ENCODE assay signal across 30 cellular contexts in the genomic region with DNA sequence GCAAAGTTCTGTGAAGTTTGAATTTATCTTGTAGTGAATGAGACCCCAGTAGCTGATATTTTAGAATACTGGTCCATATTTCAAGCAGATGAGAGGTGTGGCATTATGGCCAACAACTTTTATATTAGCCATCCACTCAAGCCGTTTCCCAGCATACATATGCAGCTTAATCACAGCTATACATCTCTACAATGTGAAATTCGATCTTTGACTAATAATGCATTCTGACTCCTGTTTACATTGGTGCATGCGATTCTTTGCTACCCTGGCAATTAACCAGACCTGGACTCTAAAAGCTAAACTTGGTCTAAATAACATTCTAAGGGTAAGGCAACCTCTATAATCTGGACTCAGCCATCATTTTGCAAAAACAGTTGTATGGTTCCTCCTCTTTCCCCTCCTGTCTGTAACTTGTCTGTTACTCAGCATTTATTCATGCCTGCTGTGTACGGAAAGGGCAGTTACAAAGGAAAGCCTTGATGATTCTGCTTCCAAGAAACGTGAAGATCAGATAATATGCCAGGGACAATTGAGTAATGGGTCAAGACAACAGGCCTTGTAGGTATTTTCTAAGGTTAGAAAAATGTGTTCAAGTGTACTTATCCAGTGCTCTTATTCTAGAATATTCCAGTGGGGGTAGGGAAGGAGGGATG. TPM values are rescaled to one million over a fixed set of nuclear protein-coding genes. Genes with fewer than 3 reads are reported as not detected.
A peak's percentile ranks its signal among the peaks of the same experiment; 100 is the strongest.
DNase-seq lines count a peak whose midpoint lies in the region; ATAC-seq, FAIRE-seq and TF ChIP-seq lines count a peak whose summit lies in the region.
"Had no signal": no experiment of that assay in that cellular context is flagged by ENCODE, and none has a peak within 500 bp of the region (broad histone marks: within the 10 kb centered on the region; RNA-seq: fewer than 3 reads in every experiment).

No MANE protein-coding gene starts in this region.

- no peak for ATAC-seq in A549
- ATAC-seq in activated CD8-positive, alpha-beta T cell treated with anti-CD3 and anti-CD28 coated beads for 36 hours, result no peak
- ATAC-seq: activated CD8-positive, alpha-beta memory T cell treated with anti-CD3 and anti-CD28 coated beads, Interleukin-2, amount 10 ng/mL, durations not matched to agents 7 days and 5 days; activated T-helper 17 cell treated with anti-CD3 and anti-CD28 coated beads, Interleukin-2, amount 50 U/mL, for 72 hours; gastroesophageal sphincter; right lobe of liver had no signal

- peaks cover 2% of the 10 kb centered on the region for H3K9me3 Mint-ChIP-seq in activated CD8-positive, alpha-beta T cell treated with anti-CD3 and anti-CD28 coated beads for 36 hours
- H3K9me3 Mint-ChIP-seq: activated naive CD8-positive, alpha-beta T cell treated with anti-CD3 and anti-CD28 coated beads for 36 hours; activated T-helper 17 cell treated with anti-CD3 and anti-CD28 coated beads, Interleukin-2, amount 50 U/mL, for 72 hours; dendritic cell treated with granulocyte-macrophage colony-stimulating factor and Interleukin-4, amounts not matched to agents 40 ng/mL and 50 ng/mL, for 4 days had no signal

- no peak for TF ChIP-seq RAD21 in A549 (conservative IDR thresholded peaks at IDR 0.05 in 1 of 2, IDR thresholded peaks at IDR 0.05 in 1 of 2)

- H3K27me3 Mint-ChIP-seq in activated CD8-positive, alpha-beta T cell treated with anti-CD3 and anti-CD28 coated beads for 36 hours, result peaks cover 23% of the 10 kb centered on the region

- H3K9me3 ChIP-seq in A549 (no peaks in the 10 kb centered on the region), ascending aorta (no peaks in the 10 kb centered on the region)
- H3K9me3 ChIP-seq: gastroesophageal sphincter, HAP-1, right lobe of liver, suprapubic skin had no signal

- H3K36me3 Mint-ChIP-seq in activated CD8-positive, alpha-beta T cell treated with anti-CD3 and anti-CD28 coated beads for 36 hours (ENCODE audit: low read depth), result no peaks in the 10 kb centered on the region
- H3K36me3 Mint-ChIP-seq: activated CD8-positive, alpha-beta memory T cell treated with anti-CD3 and anti-CD28 coated beads, Interleukin-2, amount 10 ng/mL, durations not matched to agents 7 days and 5 days; activated naive CD8-positive, alpha-beta T cell treated with anti-CD3 and anti-CD28 coated beads for 36 hours; CD4-positive, CD25-positive, alpha-beta regulatory T cell had no signal

- DNase-seq in A549 (ENCODE audit: low read depth in 1 of 2, low spot score in 1 of 2) (no peak), H7 (peak; percentile 9), NCI-H748 treated with DMSO at 0.1 percent for 48 hours (lab: John Stamatoyannopoulos, UW) (peak; percentile 19), fibroblast of the aortic adventitia (ENCODE audit: low read depth) (peak; percentile 12), GOT3 (lab: John Stamatoyannopoulos, UW) (no peak), ascending aorta (ENCODE audit: low spot score in 2 of 2) (no peak), SHP77 treated with DMSO at 0.1 percent for 48 hours (lab: John Stamatoyannopoulos, UW) (no peak)
- no peak for DNase-seq in activated CD8-positive, alpha-beta T cell treated with anti-CD3 and anti-CD28 coated beads for 36 hours
- DNase-seq: activated CD4-positive, alpha-beta T cell treated with anti-CD3 and anti-CD28 coated beads for 48 hours; activated naive CD8-positive, alpha-beta T cell treated with anti-CD3 and anti-CD28 coated beads for 36 hours; CD4-positive, CD25-positive, alpha-beta regulatory T cell; GDM1; Kasumi-1; NCI-H1092 treated with DMSO at 0.1 percent for 48 hours; NCI-H2107; NCI-H526 treated with DMSO at 0.1 percent for 48 hours; occipital lobe; right lobe of liver; SHP77; T-helper 1 cell had no signal

- no peak overlapping the region for H3K27ac Mint-ChIP-seq in activated CD8-positive, alpha-beta T cell treated with anti-CD3 and anti-CD28 coated beads for 36 hours
- H3K27ac Mint-ChIP-seq: activated CD8-positive, alpha-beta memory T cell treated with anti-CD3 and anti-CD28 coated beads, Interleukin-2, amount 10 ng/mL, durations not matched to agents 7 days and 5 days; activated naive CD8-positive, alpha-beta T cell treated with anti-CD3 and anti-CD28 coated beads for 36 hours; activated T-helper 17 cell treated with anti-CD3 and anti-CD28 coated beads, Interleukin-2, amount 50 U/mL, for 72 hours; dendritic cell treated with granulocyte-macrophage colony-stimulating factor and Interleukin-4, amounts not matched to agents 40 ng/mL and 50 ng/mL, for 4 days had no signal

- no peaks in the 10 kb centered on the region for H3K27me3 ChIP-seq in H7 (ENCODE audit: control insufficient read depth, insufficient read depth, low read length)
- H3K27me3 ChIP-seq in ascending aorta, result no peaks in the 10 kb centered on the region
- H3K27me3 ChIP-seq: right lobe of liver had no signal

- peak overlapping the region; percentile 10; the same call in 1 of the 3 replicates for H3K4me2 ChIP-seq in A549

- no peak overlapping the region for H3K4me3 Mint-ChIP-seq in activated CD8-positive, alpha-beta T cell treated with anti-CD3 and anti-CD28 coated beads for 36 hours
- H3K4me3 Mint-ChIP-seq: activated CD8-positive, alpha-beta memory T cell treated with anti-CD3 and anti-CD28 coated beads, Interleukin-2, amount 10 ng/mL, durations not matched to agents 7 days and 5 days; activated naive CD8-positive, alpha-beta T cell treated with anti-CD3 and anti-CD28 coated beads for 36 hours; activated T-helper 17 cell treated with anti-CD3 and anti-CD28 coated beads, Interleukin-2, amount 50 U/mL, for 72 hours; CD4-positive, CD25-positive, alpha-beta regulatory T cell; dendritic cell treated with granulocyte-macrophage colony-stimulating factor and Interleukin-4, amounts not matched to agents 40 ng/mL and 50 ng/mL, for 4 days had no signal

- intact Hi-C loops in ascending aorta (cut with DNase I), result no loop called here
- intact Hi-C loops in activated CD8-positive, alpha-beta T cell treated with anti-CD3 and anti-CD28 coated beads for 36 hours (cut with micrococcal nuclease), result no loop called here

- WGBS in A549 (ENCODE audit: missing lambda C conversion rate), result 23% methylated on average over 5 of the region's 5 CpGs

- TF ChIP-seq CTCF in A549 (IDR thresholded peaks at IDR 0.05) (no peak), fibroblast of the aortic adventitia (IDR thresholded peaks at IDR 0.05; ENCODE audit: insufficient read depth, low read length) (no peak), ascending aorta (IDR thresholded peaks at IDR 0.05) (no peak)
- no peak for TF ChIP-seq CTCF in activated CD8-positive, alpha-beta T cell treated with anti-CD3 and anti-CD28 coated beads for 36 hours (IDR thresholded peaks at IDR 0.05)

- no peak for TF ChIP-seq EP300 in A549 (IDR thresholded peaks at IDR 0.05)

- H3K4me1 Mint-ChIP-seq in activated CD8-positive, alpha-beta T cell treated with anti-CD3 and anti-CD28 coated beads for 36 hours (ENCODE audit: low read depth), result no peaks in the 10 kb centered on the region
- H3K4me1 Mint-ChIP-seq: activated CD8-positive, alpha-beta memory T cell treated with anti-CD3 and anti-CD28 coated beads, Interleukin-2, amount 10 ng/mL, durations not matched to agents 7 days and 5 days; activated naive CD8-positive, alpha-beta T cell treated with anti-CD3 and anti-CD28 coated beads for 36 hours; activated T-helper 17 cell treated with anti-CD3 and anti-CD28 coated beads, Interleukin-2, amount 50 U/mL, for 72 hours; CD4-positive, CD25-positive, alpha-beta regulatory T cell had no signal

- H3K4me3 ChIP-seq in A549 (no peak overlapping the region), H7 (ENCODE audit: insufficient read depth, low read depth, low read length) (no peak overlapping the region), fibroblast of the aortic adventitia (ENCODE audit: low read depth, low read length) (no peak overlapping the region), ascending aorta (no peak overlapping the region)
- H3K4me3 ChIP-seq: gastroesophageal sphincter, HAP-1, right lobe of liver, suprapubic skin had no signal

- POLR2A ChIA-PET in A549 (lab: Yijun Ruan, JAX), result no interaction called here
- POLR2A ChIA-PET in activated CD8-positive, alpha-beta T cell treated with anti-CD3 and anti-CD28 coated beads for 36 hours (lab: Charles Lee), result no interaction called here

- TF ChIP-seq POLR2A in A549 (IDR thresholded peaks at IDR 0.05; ENCODE audit: low read length), result no peak

- no peak overlapping the region for H3K27ac ChIP-seq in A549
- H3K27ac ChIP-seq in ascending aorta, result no peak overlapping the region
- H3K27ac ChIP-seq: gastroesophageal sphincter, right lobe of liver, suprapubic skin had no signal

- peaks cover 2% of the 10 kb centered on the region for H3K36me3 ChIP-seq in H7 (replicated peaks; ENCODE audit: control insufficient read depth, insufficient read depth, low read length)
- peaks cover 0 to 32% of the 10 kb centered on the region in 2 donors for H3K36me3 ChIP-seq in ascending aorta
- H3K36me3 ChIP-seq: HAP-1, right lobe of liver had no signal

- H3K4me1 ChIP-seq in A549, result peaks cover 7% of the 10 kb centered on the region
- H3K4me1 ChIP-seq in ascending aorta, result peaks cover 0 to under 1% of the 10 kb centered on the region in 2 donors
- H3K4me1 ChIP-seq: HAP-1, right lobe of liver had no signal

- CTCF ChIA-PET in A549 (lab: Yijun Ruan, JAX), result interaction anchor here (1.5 to 2.0 kb wide), 3 partner anchors 10 to 116 kb away, joined by 4 to 12 read pairs (median 8); no protein-coding TSS in a partner anchor
- CTCF ChIA-PET in activated CD8-positive, alpha-beta T cell treated with anti-CD3 and anti-CD28 coated beads for 36 hours (lab: Charles Lee), result interaction anchor here (0.8 to 1.7 kb wide), 2 partner anchors 8 to 10 kb away, joined by 3 to 6 read pairs; no protein-coding TSS in a partner anchor

- no peak for FAIRE-seq in A549 (lab: Jason Lieb, UNC)

TF ChIP-seq in A549, 52 proteins besides CTCF, POLR2A, EP300 and RAD21 (continues in another document):
- TF ChIP-seq SREBF2 (IDR thresholded peaks at IDR 0.05) (no peak), NR3C1 (IDR thresholded peaks at IDR 0.05) (no peak), HEYL (CRISPR knock-in tag; IDR thresholded peaks at IDR 0.05) (no peak), HOXB5 (CRISPR knock-in tag; IDR thresholded peaks at IDR 0.05) (no peak)
- TF ChIP-seq, protein P1, sequence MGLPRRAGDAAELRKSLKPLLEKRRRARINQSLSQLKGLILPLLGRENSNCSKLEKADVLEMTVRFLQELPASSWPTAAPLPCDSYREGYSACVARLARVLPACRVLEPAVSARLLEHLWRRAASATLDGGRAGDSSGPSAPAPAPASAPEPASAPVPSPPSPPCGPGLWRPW (IDR thresholded peaks at IDR 0.05), result no peak

RNA-seq across cellular contexts. Expression of a gene that starts 50.6 kb away (rescaled TPM):
- not detected in 2 replicates for polyA plus RNA-seq in A549 (2011; rRNA removed)
- polyA plus RNA-seq in A549 (2012; cell fraction: cytosol; rRNA removed), result not detected in 2 replicates
- polyA plus RNA-seq in A549 (2012; cell fraction: nucleus; rRNA removed), result not detected in 2 replicates
- 0.09 to 0.10 TPM in 2 of 3 replicates, not detected in the other for polyA plus RNA-seq in A549 (2017; fragmentation: RNase III; extraction: RNeasy Plus Mini Kit Qiagen cat#74134 plus additional on column Dnase treatment)
- polyA minus RNA-seq in A549 (2011; rRNA and poly(A)+ RNA removed), result not detected in 2 replicates
- not detected in 2 replicates for total RNA-seq in H7 (2014; rRNA removed; shearing (Covaris generic))
- total RNA-seq in fibroblast of the aortic adventitia (ENCODE audit: low replicate concordance), result not detected in 2 replicates
- total RNA-seq in ascending aorta, result not detected
- total RNA-seq in activated CD8-positive, alpha-beta T cell treated with anti-CD3 and anti-CD28 coated beads for 36 hours, result not detected
- total RNA-seq: activated CD8-positive, alpha-beta memory T cell treated with anti-CD3 and anti-CD28 coated beads, Interleukin-2, amount 10 ng/mL, durations not matched to agents 7 days and 5 days; activated naive CD8-positive, alpha-beta T cell treated with anti-CD3 and anti-CD28 coated beads for 36 hours; activated T-helper 17 cell treated with anti-CD3 and anti-CD28 coated beads, Interleukin-2, amount 50 U/mL, for 72 hours; CD4-positive, CD25-positive, alpha-beta regulatory T cell; gastroesophageal sphincter; kidney epithelial cell; lung microvascular endothelial cell; myocyte; occipital lobe; OCI-LY7; right lobe of liver; suprapubic skin had no signal
- polyA plus RNA-seq: CD4-positive, CD25-positive, alpha-beta regulatory T cell had no signal

Comparison
In these comparisons a context has a peak if more than half of its experiments do, and no peak if none do; other contexts are left out.
1. DNase-seq: peak in H7 (single experiment), NCI-H748 treated with DMSO at 0.1 percent for 48 hours (single experiment) and fibroblast of the aortic adventitia (single experiment); none in A549 (0 of 2), GOT3 (single experiment), ascending aorta (0 of 2), activated CD8-positive, alpha-beta T cell treated with anti-CD3 and anti-CD28 coated beads for 36 hours (single experiment) and SHP77 treated with DMSO at 0.1 percent for 48 hours (single experiment).